In genomic region chr1:17031436-17031835, GRCh38 we compare ENCODE assay signal across 1 cellular context.
TF ChIP-seq lines count a peak whose summit lies in the region.

No MANE protein-coding gene starts in this region.

TF ChIP-seq in GM23338, 12 proteins besides CTCF, POLR2A, EP300 and RAD21 (continued from another document):
- TF ChIP-seq ZNF462 (CRISPR knock-in tag; IDR thresholded peaks at IDR 0.05) (no peak), ZNF114 (CRISPR knock-in tag; IDR thresholded peaks at IDR 0.05) (no peak), EZH2phosphoT487 (IDR thresholded peaks at IDR 0.05; ENCODE audit: unreplicated experiment) (no peak), STAT1 (IDR thresholded peaks at IDR 0.05; ENCODE audit: unreplicated experiment) (no peak), ETS1 (IDR thresholded peaks at IDR 0.05) (no peak), CREB1 (CRISPR knock-in tag; IDR thresholded peaks at IDR 0.05; ENCODE audit: low read depth) (no peak), POLR2AphosphoS5 (IDR thresholded peaks at IDR 0.05; ENCODE audit: low read depth) (no peak)
